In the genomic region with DNA sequence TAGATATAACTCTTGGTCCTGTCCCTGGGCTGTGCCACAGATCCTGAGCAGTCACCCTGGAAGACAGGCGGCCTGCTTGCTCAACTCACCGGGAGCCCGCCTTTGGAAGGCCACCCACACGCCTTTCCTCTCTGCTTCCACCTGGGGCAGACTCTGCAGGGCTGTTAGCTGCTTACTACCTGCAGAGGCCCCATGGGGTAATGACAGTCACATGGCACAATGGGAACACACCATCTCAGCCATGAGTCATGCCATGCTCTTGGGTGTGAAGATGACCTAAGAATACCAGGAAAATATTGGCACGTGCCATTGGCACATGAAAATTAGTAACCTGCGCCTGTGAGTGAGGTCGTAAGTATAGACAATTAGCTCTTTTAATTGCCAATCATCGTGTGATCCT, we compare ENCODE assay signal across 12 cellular contexts.
DNase-seq lines count a peak whose midpoint lies in the region; TF ChIP-seq lines count a peak whose summit lies in the region.
"Had no signal": no experiment of that assay in that cellular context is flagged by ENCODE, and none has a peak within 500 bp of the region (broad histone marks: within the 10 kb centered on the region; RNA-seq: fewer than 3 reads in every experiment).

No MANE protein-coding gene starts in this region.

- no peaks in the 10 kb centered on the region for H3K9me3 ChIP-seq in colonic mucosa

- H2AFZ ChIP-seq in ACC112 (ENCODE audit: low read length, unreplicated experiment): no peak overlapping the region

- peak overlapping the region; percentile 80; the same call in 1 of the 2 replicates for H3K27ac ChIP-seq in ACC112 (ENCODE audit: low read depth, low read length)
- H3K27ac ChIP-seq in colonic mucosa: peak overlapping the region; percentile 13
- no peak overlapping the region for H3K27ac ChIP-seq in mesendoderm (ENCODE audit: low read depth, low read length)
- H3K27ac ChIP-seq: SK-N-MC had no signal

- peaks cover 3% of the 10 kb centered on the region for H3K9me3 Mint-ChIP-seq in glutamatergic neuron (ENCODE audit: unreplicated experiment)
- H3K9me3 Mint-ChIP-seq: activated T-cell treated with anti-CD3 and anti-CD28 coated beads, Interleukin-2, amount 50 U/mL, for 4 hours; mesothelial cell of epicardium had no signal

- H3K27me3 Mint-ChIP-seq in glutamatergic neuron (ENCODE audit: unreplicated experiment): peaks cover 4% of the 10 kb centered on the region

- H3K79me2 ChIP-seq in ACC112 (ENCODE audit: control insufficient read depth, insufficient read depth, low read length, unreplicated experiment) (peaks cover 26% of the 10 kb centered on the region), mesendoderm (ENCODE audit: control insufficient read depth, insufficient read depth, low read length) (no peaks in the 10 kb centered on the region)

- no peak overlapping the region for H3K4me3 Mint-ChIP-seq in glutamatergic neuron (ENCODE audit: unreplicated experiment)
- H3K4me3 Mint-ChIP-seq: activated T-cell treated with anti-CD3 and anti-CD28 coated beads, Interleukin-2, amount 50 U/mL, for 4 hours; mesothelial cell of epicardium had no signal

- no peak overlapping the region for H2AK5ac ChIP-seq in mesendoderm (ENCODE audit: low read length)

- H3K4me1 Mint-ChIP-seq in glutamatergic neuron (ENCODE audit: low read depth, unreplicated experiment): peaks cover 20% of the 10 kb centered on the region

- no peak overlapping the region for H3K27ac Mint-ChIP-seq in glutamatergic neuron (ENCODE audit: unreplicated experiment)

- peak; percentile 21 for DNase-seq in HuH-7.5 (ENCODE audit: low spot score)
- DNase-seq in colonic mucosa: peak; percentile 19
- DNase-seq in mesendoderm: peak; percentile 88
- DNase-seq in glutamatergic neuron: no peak
- DNase-seq in HuH-7 (ENCODE audit: low spot score): no peak
- DNase-seq in stimulated activated CD8-positive, alpha-beta memory T cell treated with anti-CD3 and anti-CD28 coated beads, Interleukin-4, amount 100 ng/mL, for 48 hours: no peak
- no peak for DNase-seq in stimulated activated CD4-positive, alpha-beta T cell treated with anti-CD3 and anti-CD28 coated beads, Interleukin-4, amount 100 ng/mL, for 4 hours
- DNase-seq: activated T-cell treated with anti-CD3 and anti-CD28 coated beads, Interleukin-2, amount 50 U/mL, for 4 hours; effector CD8-positive, alpha-beta T cell had no signal

- peaks cover 39% of the 10 kb centered on the region for H3K4me1 ChIP-seq in ACC112 (ENCODE audit: control insufficient read depth, insufficient read depth, low read length, unreplicated experiment)
- no peaks in the 10 kb centered on the region for H3K4me1 ChIP-seq in colonic mucosa
- peaks cover 10% of the 10 kb centered on the region for H3K4me1 ChIP-seq in mesendoderm (ENCODE audit: control insufficient read depth, low read depth, low read length)

- no peak overlapping the region for H3K4ac ChIP-seq in mesendoderm (ENCODE audit: low read depth, low read length)

- no peak overlapping the region for H4K8ac ChIP-seq in mesendoderm (ENCODE audit: low read depth, low read length)

- no peak overlapping the region for H3K4me2 ChIP-seq in mesendoderm (ENCODE audit: low read length)

- H4K5ac ChIP-seq in mesendoderm (ENCODE audit: low read length): no peak overlapping the region

- intact Hi-C loops in colonic mucosa (cut with DNase I): loop anchor here (10.0 kb wide), 1 partner anchor 1451 kb away; no protein-coding TSS in a partner anchor

- H3K4me3 ChIP-seq in ACC112 (ENCODE audit: low read depth, low read length): no peak overlapping the region
- H3K4me3 ChIP-seq in colonic mucosa: no peak overlapping the region
- no peak overlapping the region for H3K4me3 ChIP-seq in mesendoderm (ENCODE audit: low read length)
- H3K4me3 ChIP-seq: SK-N-MC had no signal

- no peak for TF ChIP-seq CTCF in colonic mucosa (IDR thresholded peaks at IDR 0.05)
- no peak for TF ChIP-seq CTCF in glutamatergic neuron (IDR thresholded peaks at IDR 0.05; ENCODE audit: partially characterized antibody, unreplicated experiment)

- H2BK120ac ChIP-seq in mesendoderm (ENCODE audit: low read depth, low read length): no peak overlapping the region

- H3K56ac ChIP-seq in mesendoderm (ENCODE audit: low read length): no peak overlapping the region

- H2BK15ac ChIP-seq in mesendoderm (replicated peaks; ENCODE audit: low read depth): no peak overlapping the region

- H3K36me3 Mint-ChIP-seq in glutamatergic neuron (ENCODE audit: unreplicated experiment): no peaks in the 10 kb centered on the region

- WGBS in mesendoderm (ENCODE audit: extremely low coverage, insufficient coverage, low lambda C conversion rate): no CpG with 5 or more reads among the region's 8 CpGs

- H3K23ac ChIP-seq in mesendoderm (ENCODE audit: low read length): no peak overlapping the region

- H2BK5ac ChIP-seq in mesendoderm (ENCODE audit: low read length): no peak overlapping the region

- H3K9ac ChIP-seq in colonic mucosa (ENCODE audit: low read depth in 2 of 2, low read length in 2 of 2) (no peak overlapping the region), mesendoderm (ENCODE audit: low read length) (no peak overlapping the region)

- peaks cover 1% of the 10 kb centered on the region for H3K79me1 ChIP-seq in mesendoderm (ENCODE audit: low read length)

- H3K27me3 ChIP-seq in ACC112 (ENCODE audit: insufficient read depth, low read length) (no peaks in the 10 kb centered on the region), colonic mucosa (no peaks in the 10 kb centered on the region), mesendoderm (ENCODE audit: insufficient read depth, low read length, poor library complexity) (no peaks in the 10 kb centered on the region)

- H3K18ac ChIP-seq in mesendoderm (ENCODE audit: low read length): no peak overlapping the region

- H3K36me3 ChIP-seq in ACC112 (ENCODE audit: insufficient read depth, low read length) (0 out of 2 replicates have a peak, but pooled peaks cover 2% of the 10 kb centered on the region), colonic mucosa (no peaks in the 10 kb centered on the region), mesendoderm (ENCODE audit: control insufficient read depth, insufficient read depth, low read length) (no peaks in the 10 kb centered on the region)

Comparison
In these comparisons a context has a peak if more than half of its experiments do, and no peak if none do; other contexts are left out.
1. DNase-seq: peak in HuH-7.5 (single experiment), colonic mucosa (single experiment) and mesendoderm (single experiment); none in glutamatergic neuron (single experiment), HuH-7 (single experiment), stimulated activated CD8-positive, alpha-beta memory T cell treated with anti-CD3 and anti-CD28 coated beads, Interleukin-4, amount 100 ng/mL, for 48 hours (single experiment) and stimulated activated CD4-positive, alpha-beta T cell treated with anti-CD3 and anti-CD28 coated beads, Interleukin-4, amount 100 ng/mL, for 4 hours (0 of 2).